In the genomic region with DNA sequence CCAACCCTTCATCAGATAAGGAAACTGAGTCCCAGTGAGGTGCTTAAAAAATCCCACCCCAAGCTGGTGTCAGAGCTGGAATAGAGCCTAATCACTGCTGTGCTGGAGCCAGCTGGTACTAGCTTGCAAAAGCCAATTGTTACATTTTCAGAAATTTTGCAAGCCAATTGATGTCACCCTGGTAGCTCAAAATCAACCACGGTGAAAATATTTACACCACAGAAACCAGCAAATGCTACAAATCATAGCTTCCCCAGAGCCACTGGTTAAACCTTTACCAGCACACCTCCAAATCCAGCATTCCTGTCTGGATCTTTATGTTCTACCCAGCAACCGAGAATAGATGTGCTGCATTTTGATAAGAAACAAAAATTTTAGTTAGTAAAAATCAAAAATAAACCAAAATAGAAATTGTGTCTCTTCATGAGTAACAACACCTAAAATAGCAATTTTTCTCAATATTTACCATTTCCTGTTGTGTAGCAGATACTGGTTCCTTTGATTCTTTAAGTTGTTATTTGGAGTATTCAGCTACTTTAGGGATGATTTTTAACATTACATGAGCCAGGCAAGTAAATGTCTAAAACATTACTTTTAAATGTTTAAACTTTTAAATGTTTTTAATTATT, we compare ENCODE assay signal across 8 cellular contexts. TPM values are rescaled to one million over a fixed set of nuclear protein-coding genes. Genes with fewer than 3 reads are reported as not detected.
DNase-seq lines count a peak whose midpoint lies in the region; ATAC-seq and TF ChIP-seq lines count a peak whose summit lies in the region.

No MANE protein-coding gene starts in this region.

- intact Hi-C loops in ovary (cut with DNase I) = no loop called here

- no peaks in the 10 kb centered on the region for H3K27me3 ChIP-seq in neural cell (ENCODE audit: insufficient read depth, low read depth, low read length)
- no peaks in the 10 kb centered on the region for H3K27me3 ChIP-seq in ovary

- ATAC-seq in GM21447 (IDR thresholded peaks at IDR 0.05; ENCODE audit: unreplicated experiment) (peak; percentile 62), HG03571 (IDR thresholded peaks at IDR 0.05; ENCODE audit: unreplicated experiment) (peak; percentile 64)
- no peak for ATAC-seq in activated naive CD8-positive, alpha-beta T cell treated with anti-CD3 and anti-CD28 coated beads, Interleukin-2, amount 50 U/mL, for 24 hours

- no peak for TF ChIP-seq POLR2A in ovary (IDR thresholded peaks at IDR 0.05)

- TF ChIP-seq RAD21 in neural cell (conservative IDR thresholded peaks at IDR 0.05) = no peak

- H3K27ac ChIP-seq in neural cell (ENCODE audit: low read length) = peak overlapping the region; percentile 69
- peak overlapping the region in 1 of 2 donors; percentile 55 for H3K27ac ChIP-seq in ovary

- WGBS in ovary, 3 donors = 10 to 24% (median 14%) methylated on average over 2 of the region's 2 CpGs

- H3K4me2 ChIP-seq in neural cell (ENCODE audit: low read length) = peak overlapping the region; percentile 65

- H3K9me3 ChIP-seq in neural cell (ENCODE audit: low read length) = no peaks in the 10 kb centered on the region
- no peaks in the 10 kb centered on the region for H3K9me3 ChIP-seq in ovary

- H3K4me1 ChIP-seq in ovary (ENCODE audit: insufficient read depth) = peaks cover 2% of the 10 kb centered on the region

- H3K36me3 Mint-ChIP-seq in activated naive CD8-positive, alpha-beta T cell treated with anti-CD3 and anti-CD28 coated beads, Interleukin-2, amount 50 U/mL, for 24 hours (ENCODE audit: low read depth) = no peaks in the 10 kb centered on the region

- H3K4me3 ChIP-seq in neural cell (ENCODE audit: low read length) (peak overlapping the region; percentile 54), ovary (no peak overlapping the region)

- H3F3A ChIP-seq in neural cell (ENCODE audit: insufficient read depth, low read length, poor library complexity, severe bottlenecking) = no peaks in the 10 kb centered on the region

- TF ChIP-seq EP300 in neural cell (conservative IDR thresholded peaks at IDR 0.05; ENCODE audit: poor library complexity, severe bottlenecking) (no peak), ovary (IDR thresholded peaks at IDR 0.05) (no peak)

- no peaks in the 10 kb centered on the region for H3K9me3 Mint-ChIP-seq in activated naive CD8-positive, alpha-beta T cell treated with anti-CD3 and anti-CD28 coated beads, Interleukin-2, amount 50 U/mL, for 24 hours

- H2AFZ ChIP-seq in neural cell (ENCODE audit: low read depth, low read length) = no peak overlapping the region

- no peak for TF ChIP-seq CTCF in neural cell (IDR thresholded peaks at IDR 0.05; ENCODE audit: poor library complexity, severe bottlenecking)
- no peak for TF ChIP-seq CTCF in ovary (IDR thresholded peaks at IDR 0.05)

- DNase-seq in ELF-1 (ENCODE audit: low read depth, low spot score) (peak; percentile 18), cerebellar cortex (ENCODE audit: low spot score) (peak; percentile 80), T1000 (lab: John Stamatoyannopoulos, UW) (no peak), ovary (no peak)
- DNase-seq in activated naive CD8-positive, alpha-beta T cell treated with anti-CD3 and anti-CD28 coated beads, Interleukin-2, amount 50 U/mL, for 24 hours = no peak

- no peak overlapping the region for H3K4me3 Mint-ChIP-seq in activated naive CD8-positive, alpha-beta T cell treated with anti-CD3 and anti-CD28 coated beads, Interleukin-2, amount 50 U/mL, for 24 hours

- no peak overlapping the region for H3K27ac Mint-ChIP-seq in activated naive CD8-positive, alpha-beta T cell treated with anti-CD3 and anti-CD28 coated beads, Interleukin-2, amount 50 U/mL, for 24 hours

- peaks cover 2% of the 10 kb centered on the region for H3K27me3 Mint-ChIP-seq in activated naive CD8-positive, alpha-beta T cell treated with anti-CD3 and anti-CD28 coated beads, Interleukin-2, amount 50 U/mL, for 24 hours

- H3K9me2 ChIP-seq in neural cell (ENCODE audit: insufficient read depth, low read length) = no peaks in the 10 kb centered on the region

- peaks cover 15% of the 10 kb centered on the region for H3K79me2 ChIP-seq in neural cell (replicated peaks; ENCODE audit: insufficient read depth, low read length)

- peaks cover 2% of the 10 kb centered on the region for H3K4me1 Mint-ChIP-seq in activated naive CD8-positive, alpha-beta T cell treated with anti-CD3 and anti-CD28 coated beads, Interleukin-2, amount 50 U/mL, for 24 hours

- H3K36me3 ChIP-seq in neural cell (ENCODE audit: insufficient read depth, low read length) = no peaks in the 10 kb centered on the region
- no peaks in the 10 kb centered on the region for H3K36me3 ChIP-seq in ovary

- peak overlapping the region; percentile 38 for H3K9ac ChIP-seq in neural cell (ENCODE audit: low read length)

- no peaks in the 10 kb centered on the region for H4K20me1 ChIP-seq in neural cell (ENCODE audit: insufficient read depth)

TF ChIP-seq in neural cell, 6 proteins besides CTCF, POLR2A, EP300 and RAD21:
- no peak for TF ChIP-seq MXI1 (conservative IDR thresholded peaks at IDR 0.05; ENCODE audit: poor library complexity, severe bottlenecking)
- no peak for TF ChIP-seq SMC3 (conservative IDR thresholded peaks at IDR 0.05; ENCODE audit: poor library complexity)
- TF ChIP-seq TAF1 (IDR thresholded peaks at IDR 0.05; ENCODE audit: low read depth) = no peak
- TF ChIP-seq, protein P1, sequence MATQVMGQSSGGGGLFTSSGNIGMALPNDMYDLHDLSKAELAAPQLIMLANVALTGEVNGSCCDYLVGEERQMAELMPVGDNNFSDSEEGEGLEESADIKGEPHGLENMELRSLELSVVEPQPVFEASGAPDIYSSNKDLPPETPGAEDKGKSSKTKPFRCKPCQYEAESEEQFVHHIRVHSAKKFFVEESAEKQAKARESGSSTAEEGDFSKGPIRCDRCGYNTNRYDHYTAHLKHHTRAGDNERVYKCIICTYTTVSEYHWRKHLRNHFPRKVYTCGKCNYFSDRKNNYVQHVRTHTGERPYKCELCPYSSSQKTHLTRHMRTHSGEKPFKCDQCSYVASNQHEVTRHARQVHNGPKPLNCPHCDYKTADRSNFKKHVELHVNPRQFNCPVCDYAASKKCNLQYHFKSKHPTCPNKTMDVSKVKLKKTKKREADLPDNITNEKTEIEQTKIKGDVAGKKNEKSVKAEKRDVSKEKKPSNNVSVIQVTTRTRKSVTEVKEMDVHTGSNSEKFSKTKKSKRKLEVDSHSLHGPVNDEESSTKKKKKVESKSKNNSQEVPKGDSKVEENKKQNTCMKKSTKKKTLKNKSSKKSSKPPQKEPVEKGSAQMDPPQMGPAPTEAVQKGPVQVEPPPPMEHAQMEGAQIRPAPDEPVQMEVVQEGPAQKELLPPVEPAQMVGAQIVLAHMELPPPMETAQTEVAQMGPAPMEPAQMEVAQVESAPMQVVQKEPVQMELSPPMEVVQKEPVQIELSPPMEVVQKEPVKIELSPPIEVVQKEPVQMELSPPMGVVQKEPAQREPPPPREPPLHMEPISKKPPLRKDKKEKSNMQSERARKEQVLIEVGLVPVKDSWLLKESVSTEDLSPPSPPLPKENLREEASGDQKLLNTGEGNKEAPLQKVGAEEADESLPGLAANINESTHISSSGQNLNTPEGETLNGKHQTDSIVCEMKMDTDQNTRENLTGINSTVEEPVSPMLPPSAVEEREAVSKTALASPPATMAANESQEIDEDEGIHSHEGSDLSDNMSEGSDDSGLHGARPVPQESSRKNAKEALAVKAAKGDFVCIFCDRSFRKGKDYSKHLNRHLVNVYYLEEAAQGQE (IDR thresholded peaks at IDR 0.05; ENCODE audit: borderline replicate concordance) = no peak
- no peak for TF ChIP-seq POLR2AphosphoS5 (IDR thresholded peaks at IDR 0.05)
- TF ChIP-seq EZH2 (IDR thresholded peaks at IDR 0.05; ENCODE audit: borderline replicate concordance, insufficient read depth, low read length, poor library complexity, severe bottlenecking) = no peak

RNA-seq across cellular contexts. Expression of a gene that starts 7.2 kb away (rescaled TPM):
- 11.5 and 13.2 TPM in 2 replicates for polyA plus RNA-seq in neural cell
- polyA minus RNA-seq in neural cell = 30.4 and 35.1 TPM in 2 replicates
- 10 to 100 TPM in 2 of 7 donors, 1 to 10 TPM in 5; 8.0 to 11.4 (median 9.4) TPM for total RNA-seq in ovary
- polyA plus RNA-seq in ovary = 1 to 10 TPM; 4.9 to 6.8 TPM

Comparison
In these comparisons a context has a peak if more than half of its experiments do, and no peak if none do; other contexts are left out.
1. DNase-seq: peak in ELF-1 (single experiment) and cerebellar cortex (single experiment); none in T1000 (single experiment), ovary (0 of 5) and activated naive CD8-positive, alpha-beta T cell treated with anti-CD3 and anti-CD28 coated beads, Interleukin-2, amount 50 U/mL, for 24 hours (single experiment).